1 cellular context compared by ENCODE assay signal in genomic region chr3:4980229-4981159, GRCh38.
TF ChIP-seq lines count a peak whose summit lies in the region.

No MANE protein-coding gene starts in this region.

TF ChIP-seq in HepG2, 621 proteins besides CTCF, POLR2A, EP300 and RAD21 (continued from another document and continues in another):
- no peak for TF ChIP-seq ZNF101 (CRISPR knock-in tag; IDR thresholded peaks at IDR 0.05; ENCODE audit: borderline replicate concordance, low read depth)
- no peak for TF ChIP-seq ZNF570 (CRISPR knock-in tag; IDR thresholded peaks at IDR 0.05; ENCODE audit: borderline replicate concordance)
- no peak for TF ChIP-seq ZNF335 (CRISPR knock-in tag; IDR thresholded peaks at IDR 0.05)
- TF ChIP-seq, protein P1, sequence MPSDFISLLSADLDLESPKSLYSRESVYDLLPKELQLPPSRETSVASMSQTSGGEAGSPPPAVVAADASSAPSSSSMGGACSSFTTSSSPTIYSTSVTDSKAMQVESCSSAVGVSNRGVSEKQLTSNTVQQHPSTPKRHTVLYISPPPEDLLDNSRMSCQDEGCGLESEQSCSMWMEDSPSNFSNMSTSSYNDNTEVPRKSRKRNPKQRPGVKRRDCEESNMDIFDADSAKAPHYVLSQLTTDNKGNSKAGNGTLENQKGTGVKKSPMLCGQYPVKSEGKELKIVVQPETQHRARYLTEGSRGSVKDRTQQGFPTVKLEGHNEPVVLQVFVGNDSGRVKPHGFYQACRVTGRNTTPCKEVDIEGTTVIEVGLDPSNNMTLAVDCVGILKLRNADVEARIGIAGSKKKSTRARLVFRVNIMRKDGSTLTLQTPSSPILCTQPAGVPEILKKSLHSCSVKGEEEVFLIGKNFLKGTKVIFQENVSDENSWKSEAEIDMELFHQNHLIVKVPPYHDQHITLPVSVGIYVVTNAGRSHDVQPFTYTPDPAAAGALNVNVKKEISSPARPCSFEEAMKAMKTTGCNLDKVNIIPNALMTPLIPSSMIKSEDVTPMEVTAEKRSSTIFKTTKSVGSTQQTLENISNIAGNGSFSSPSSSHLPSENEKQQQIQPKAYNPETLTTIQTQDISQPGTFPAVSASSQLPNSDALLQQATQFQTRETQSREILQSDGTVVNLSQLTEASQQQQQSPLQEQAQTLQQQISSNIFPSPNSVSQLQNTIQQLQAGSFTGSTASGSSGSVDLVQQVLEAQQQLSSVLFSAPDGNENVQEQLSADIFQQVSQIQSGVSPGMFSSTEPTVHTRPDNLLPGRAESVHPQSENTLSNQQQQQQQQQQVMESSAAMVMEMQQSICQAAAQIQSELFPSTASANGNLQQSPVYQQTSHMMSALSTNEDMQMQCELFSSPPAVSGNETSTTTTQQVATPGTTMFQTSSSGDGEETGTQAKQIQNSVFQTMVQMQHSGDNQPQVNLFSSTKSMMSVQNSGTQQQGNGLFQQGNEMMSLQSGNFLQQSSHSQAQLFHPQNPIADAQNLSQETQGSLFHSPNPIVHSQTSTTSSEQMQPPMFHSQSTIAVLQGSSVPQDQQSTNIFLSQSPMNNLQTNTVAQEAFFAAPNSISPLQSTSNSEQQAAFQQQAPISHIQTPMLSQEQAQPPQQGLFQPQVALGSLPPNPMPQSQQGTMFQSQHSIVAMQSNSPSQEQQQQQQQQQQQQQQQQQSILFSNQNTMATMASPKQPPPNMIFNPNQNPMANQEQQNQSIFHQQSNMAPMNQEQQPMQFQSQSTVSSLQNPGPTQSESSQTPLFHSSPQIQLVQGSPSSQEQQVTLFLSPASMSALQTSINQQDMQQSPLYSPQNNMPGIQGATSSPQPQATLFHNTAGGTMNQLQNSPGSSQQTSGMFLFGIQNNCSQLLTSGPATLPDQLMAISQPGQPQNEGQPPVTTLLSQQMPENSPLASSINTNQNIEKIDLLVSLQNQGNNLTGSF (CRISPR knock-in tag; IDR thresholded peaks at IDR 0.05): no peak
- TF ChIP-seq POLR2G (IDR thresholded peaks at IDR 0.05; ENCODE audit: low read depth, low read length): peak; percentile 41; the same call in 1 of the 2 replicates
- no peak for TF ChIP-seq ZNF777 (CRISPR knock-in tag; IDR thresholded peaks at IDR 0.05)
- peak; percentile 14; the same call in 1 of the 2 replicates for TF ChIP-seq ZFP91 (CRISPR knock-in tag; IDR thresholded peaks at IDR 0.05; ENCODE audit: borderline replicate concordance)
- no peak for TF ChIP-seq ZNF790 (CRISPR knock-in tag; IDR thresholded peaks at IDR 0.05; ENCODE audit: borderline replicate concordance)
- peak; percentile 70; the same call in 2 of the 3 replicates for TF ChIP-seq MXI1 (IDR thresholded peaks at IDR 0.05; ENCODE audit: borderline replicate concordance, low read depth, low read length)
- peak; percentile 76 for TF ChIP-seq HNRNPL (IDR thresholded peaks at IDR 0.05; ENCODE audit: low read depth, low read length)
- no peak for TF ChIP-seq CBX2 (IDR thresholded peaks at IDR 0.05; ENCODE audit: low read depth, low read length)
- TF ChIP-seq CBX2 (CRISPR knock-in tag; IDR thresholded peaks at IDR 0.05; ENCODE audit: low read depth): no peak
- no peak for TF ChIP-seq ZSCAN12 (CRISPR knock-in tag; IDR thresholded peaks at IDR 0.05)
- TF ChIP-seq ZNF510 (CRISPR knock-in tag; IDR thresholded peaks at IDR 0.05; ENCODE audit: low read depth): no peak
- TF ChIP-seq, protein P2, sequence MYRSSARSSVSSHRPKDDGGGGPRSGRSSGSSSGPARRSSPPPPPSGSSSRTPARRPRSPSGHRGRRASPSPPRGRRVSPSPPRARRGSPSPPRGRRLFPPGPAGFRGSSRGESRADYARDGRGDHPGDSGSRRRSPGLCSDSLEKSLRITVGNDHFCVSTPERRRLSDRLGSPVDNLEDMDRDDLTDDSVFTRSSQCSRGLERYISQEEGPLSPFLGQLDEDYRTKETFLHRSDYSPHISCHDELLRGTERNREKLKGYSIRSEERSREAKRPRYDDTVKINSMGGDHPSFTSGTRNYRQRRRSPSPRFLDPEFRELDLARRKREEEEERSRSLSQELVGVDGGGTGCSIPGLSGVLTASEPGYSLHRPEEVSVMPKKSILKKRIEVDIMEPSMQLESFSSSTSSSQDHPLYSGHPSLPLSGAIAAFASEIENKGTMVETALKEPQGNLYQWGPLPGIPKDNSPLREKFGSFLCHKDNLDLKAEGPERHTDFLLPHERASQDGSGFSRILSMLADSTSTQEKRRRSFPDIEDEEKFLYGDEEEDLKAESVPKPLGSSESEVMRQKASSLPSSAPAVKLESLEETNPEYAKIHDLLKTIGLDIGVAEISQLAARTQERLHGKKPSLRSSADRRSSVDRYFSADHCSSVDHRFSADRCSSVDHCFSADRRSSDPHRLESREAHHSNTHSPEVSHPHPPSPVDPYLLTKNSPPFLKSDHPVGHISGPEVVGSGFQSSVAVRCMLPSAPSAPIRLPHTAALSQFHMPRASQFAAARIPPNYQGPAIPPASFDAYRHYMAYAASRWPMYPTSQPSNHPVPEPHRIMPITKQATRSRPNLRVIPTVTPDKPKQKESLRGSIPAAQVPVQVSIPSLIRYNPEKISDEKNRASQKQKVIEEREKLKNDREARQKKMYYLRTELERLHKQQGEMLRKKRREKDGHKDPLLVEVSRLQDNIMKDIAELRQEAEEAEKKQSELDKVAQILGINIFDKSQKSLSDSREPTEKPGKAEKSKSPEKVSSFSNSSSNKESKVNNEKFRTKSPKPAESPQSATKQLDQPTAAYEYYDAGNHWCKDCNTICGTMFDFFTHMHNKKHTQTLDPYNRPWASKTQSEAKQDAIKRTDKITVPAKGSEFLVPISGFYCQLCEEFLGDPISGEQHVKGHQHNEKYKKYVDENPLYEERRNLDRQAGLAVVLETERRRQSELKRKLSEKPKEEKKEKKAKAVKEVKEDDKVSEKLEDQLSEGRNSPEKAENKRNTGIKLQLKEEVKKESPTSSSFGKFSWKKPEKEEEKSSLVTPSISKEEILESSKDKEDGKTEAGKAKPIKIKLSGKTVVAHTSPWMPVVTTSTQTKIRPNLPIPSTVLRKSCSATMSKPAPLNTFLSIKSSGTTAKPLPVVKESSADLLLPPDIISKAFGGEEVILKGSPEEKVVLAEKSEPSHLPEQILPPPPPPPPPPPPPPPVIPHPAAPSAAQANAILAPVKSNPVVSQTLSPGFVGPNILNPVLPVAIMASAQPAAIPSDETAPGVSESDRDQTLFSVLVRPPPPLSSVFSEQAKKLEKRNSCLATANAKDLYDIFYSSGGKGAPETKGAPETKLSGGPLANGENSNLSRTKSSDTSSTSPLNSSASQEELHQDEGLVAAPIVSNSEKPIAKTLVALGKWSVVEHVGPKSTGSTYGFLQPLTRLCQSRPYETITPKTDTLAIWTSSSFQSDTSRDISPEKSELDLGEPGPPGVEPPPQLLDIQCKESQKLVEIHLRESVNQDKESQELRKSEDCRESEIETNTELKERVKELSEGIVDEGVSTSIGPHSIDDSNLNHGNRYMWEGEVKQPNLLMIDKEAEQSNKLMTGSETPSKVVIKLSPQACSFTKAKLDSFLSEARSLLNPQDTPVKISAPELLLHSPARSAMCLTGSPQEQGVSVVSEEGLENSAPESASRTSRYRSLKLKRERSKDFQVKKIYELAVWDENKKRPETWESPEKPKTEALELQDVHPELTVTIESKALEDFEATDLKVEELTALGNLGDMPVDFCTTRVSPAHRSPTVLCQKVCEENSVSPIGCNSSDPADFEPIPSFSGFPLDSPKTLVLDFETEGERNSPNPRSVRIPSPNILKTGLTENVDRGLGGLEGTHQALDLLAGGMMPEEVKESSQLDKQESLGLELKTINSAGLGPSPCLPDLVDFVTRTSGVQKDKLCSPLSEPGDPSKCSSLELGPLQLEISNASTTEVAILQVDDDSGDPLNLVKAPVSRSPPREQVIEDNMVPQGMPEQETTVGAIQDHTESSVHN (CRISPR knock-in tag; IDR thresholded peaks at IDR 0.05): no peak
- TF ChIP-seq CENPT (CRISPR knock-in tag; IDR thresholded peaks at IDR 0.05; ENCODE audit: low read depth): no peak
- TF ChIP-seq, protein P3, sequence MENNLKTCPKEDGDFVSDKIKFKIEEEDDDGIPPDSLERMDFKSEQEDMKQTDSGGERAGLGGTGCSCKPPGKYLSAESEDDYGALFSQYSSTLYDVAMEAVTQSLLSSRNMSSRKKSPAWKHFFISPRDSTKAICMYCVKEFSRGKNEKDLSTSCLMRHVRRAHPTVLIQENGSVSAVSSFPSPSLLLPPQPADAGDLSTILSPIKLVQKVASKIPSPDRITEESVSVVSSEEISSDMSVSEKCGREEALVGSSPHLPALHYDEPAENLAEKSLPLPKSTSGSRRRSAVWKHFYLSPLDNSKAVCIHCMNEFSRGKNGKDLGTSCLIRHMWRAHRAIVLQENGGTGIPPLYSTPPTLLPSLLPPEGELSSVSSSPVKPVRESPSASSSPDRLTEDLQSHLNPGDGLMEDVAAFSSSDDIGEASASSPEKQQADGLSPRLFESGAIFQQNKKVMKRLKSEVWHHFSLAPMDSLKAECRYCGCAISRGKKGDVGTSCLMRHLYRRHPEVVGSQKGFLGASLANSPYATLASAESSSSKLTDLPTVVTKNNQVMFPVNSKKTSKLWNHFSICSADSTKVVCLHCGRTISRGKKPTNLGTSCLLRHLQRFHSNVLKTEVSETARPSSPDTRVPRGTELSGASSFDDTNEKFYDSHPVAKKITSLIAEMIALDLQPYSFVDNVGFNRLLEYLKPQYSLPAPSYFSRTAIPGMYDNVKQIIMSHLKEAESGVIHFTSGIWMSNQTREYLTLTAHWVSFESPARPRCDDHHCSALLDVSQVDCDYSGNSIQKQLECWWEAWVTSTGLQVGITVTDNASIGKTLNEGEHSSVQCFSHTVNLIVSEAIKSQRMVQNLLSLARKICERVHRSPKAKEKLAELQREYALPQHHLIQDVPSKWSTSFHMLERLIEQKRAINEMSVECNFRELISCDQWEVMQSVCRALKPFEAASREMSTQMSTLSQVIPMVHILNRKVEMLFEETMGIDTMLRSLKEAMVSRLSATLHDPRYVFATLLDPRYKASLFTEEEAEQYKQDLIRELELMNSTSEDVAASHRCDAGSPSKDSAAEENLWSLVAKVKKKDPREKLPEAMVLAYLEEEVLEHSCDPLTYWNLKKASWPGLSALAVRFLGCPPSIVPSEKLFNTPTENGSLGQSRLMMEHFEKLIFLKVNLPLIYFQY (CRISPR knock-in tag; IDR thresholded peaks at IDR 0.05; ENCODE audit: borderline replicate concordance): peak; percentile 32; the same call in 1 of the 2 replicates
- TF ChIP-seq GPN1 (CRISPR knock-in tag; IDR thresholded peaks at IDR 0.05; ENCODE audit: borderline replicate concordance): no peak
- no peak for TF ChIP-seq ZNF550 (CRISPR knock-in tag; IDR thresholded peaks at IDR 0.05; ENCODE audit: borderline replicate concordance)
- TF ChIP-seq, protein P4, sequence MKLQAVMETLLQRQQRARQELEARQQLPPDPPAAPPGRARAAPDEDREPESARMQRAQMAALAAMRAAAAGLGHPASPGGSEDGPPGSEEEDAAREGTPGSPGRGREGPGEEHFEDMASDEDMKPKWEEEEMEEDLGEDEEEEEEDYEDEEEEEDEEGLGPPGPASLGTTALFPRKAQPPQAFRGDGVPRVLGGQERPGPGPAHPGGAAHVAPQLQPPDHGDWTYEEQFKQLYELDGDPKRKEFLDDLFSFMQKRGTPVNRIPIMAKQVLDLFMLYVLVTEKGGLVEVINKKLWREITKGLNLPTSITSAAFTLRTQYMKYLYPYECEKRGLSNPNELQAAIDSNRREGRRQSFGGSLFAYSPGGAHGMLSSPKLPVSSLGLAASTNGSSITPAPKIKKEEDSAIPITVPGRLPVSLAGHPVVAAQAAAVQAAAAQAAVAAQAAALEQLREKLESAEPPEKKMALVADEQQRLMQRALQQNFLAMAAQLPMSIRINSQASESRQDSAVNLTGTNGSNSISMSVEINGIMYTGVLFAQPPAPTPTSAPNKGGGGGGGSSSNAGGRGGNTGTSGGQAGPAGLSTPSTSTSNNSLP (IDR thresholded peaks at IDR 0.05; ENCODE audit: low read depth, low read length): 0 out of 2 replicates have a peak, but pooled peaks have one; percentile 43
- TF ChIP-seq ZNF615 (CRISPR knock-in tag; IDR thresholded peaks at IDR 0.05; ENCODE audit: borderline replicate concordance): no peak
- TF ChIP-seq CREB3 (CRISPR knock-in tag; IDR thresholded peaks at IDR 0.05): no peak
- TF ChIP-seq, protein P5, sequence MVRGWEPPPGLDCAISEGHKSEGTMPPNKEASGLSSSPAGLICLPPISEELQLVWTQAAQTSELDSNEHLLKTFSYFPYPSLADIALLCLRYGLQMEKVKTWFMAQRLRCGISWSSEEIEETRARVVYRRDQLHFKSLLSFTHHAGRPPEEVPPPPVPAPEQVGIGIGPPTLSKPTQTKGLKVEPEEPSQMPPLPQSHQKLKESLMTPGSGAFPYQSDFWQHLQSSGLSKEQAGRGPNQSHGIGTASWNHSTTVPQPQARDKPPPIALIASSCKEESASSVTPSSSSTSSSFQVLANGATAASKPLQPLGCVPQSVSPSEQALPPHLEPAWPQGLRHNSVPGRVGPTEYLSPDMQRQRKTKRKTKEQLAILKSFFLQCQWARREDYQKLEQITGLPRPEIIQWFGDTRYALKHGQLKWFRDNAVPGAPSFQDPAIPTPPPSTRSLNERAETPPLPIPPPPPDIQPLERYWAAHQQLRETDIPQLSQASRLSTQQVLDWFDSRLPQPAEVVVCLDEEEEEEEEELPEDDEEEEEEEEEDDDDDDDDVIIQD (CRISPR knock-in tag; IDR thresholded peaks at IDR 0.05; ENCODE audit: low read depth): no peak
- no peak for TF ChIP-seq NFIB (CRISPR knock-in tag; IDR thresholded peaks at IDR 0.05; ENCODE audit: borderline replicate concordance)
- TF ChIP-seq, protein P6, sequence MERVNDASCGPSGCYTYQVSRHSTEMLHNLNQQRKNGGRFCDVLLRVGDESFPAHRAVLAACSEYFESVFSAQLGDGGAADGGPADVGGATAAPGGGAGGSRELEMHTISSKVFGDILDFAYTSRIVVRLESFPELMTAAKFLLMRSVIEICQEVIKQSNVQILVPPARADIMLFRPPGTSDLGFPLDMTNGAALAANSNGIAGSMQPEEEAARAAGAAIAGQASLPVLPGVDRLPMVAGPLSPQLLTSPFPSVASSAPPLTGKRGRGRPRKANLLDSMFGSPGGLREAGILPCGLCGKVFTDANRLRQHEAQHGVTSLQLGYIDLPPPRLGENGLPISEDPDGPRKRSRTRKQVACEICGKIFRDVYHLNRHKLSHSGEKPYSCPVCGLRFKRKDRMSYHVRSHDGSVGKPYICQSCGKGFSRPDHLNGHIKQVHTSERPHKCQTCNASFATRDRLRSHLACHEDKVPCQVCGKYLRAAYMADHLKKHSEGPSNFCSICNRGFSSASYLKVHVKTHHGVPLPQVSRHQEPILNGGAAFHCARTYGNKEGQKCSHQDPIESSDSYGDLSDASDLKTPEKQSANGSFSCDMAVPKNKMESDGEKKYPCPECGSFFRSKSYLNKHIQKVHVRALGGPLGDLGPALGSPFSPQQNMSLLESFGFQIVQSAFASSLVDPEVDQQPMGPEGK (CRISPR knock-in tag; IDR thresholded peaks at IDR 0.05): peak; percentile 83
- no peak for TF ChIP-seq SNAPC2 (CRISPR knock-in tag; IDR thresholded peaks at IDR 0.05)
- no peak for TF ChIP-seq ZKSCAN8 (CRISPR knock-in tag; IDR thresholded peaks at IDR 0.05; ENCODE audit: borderline replicate concordance)
